In the genomic region with DNA sequence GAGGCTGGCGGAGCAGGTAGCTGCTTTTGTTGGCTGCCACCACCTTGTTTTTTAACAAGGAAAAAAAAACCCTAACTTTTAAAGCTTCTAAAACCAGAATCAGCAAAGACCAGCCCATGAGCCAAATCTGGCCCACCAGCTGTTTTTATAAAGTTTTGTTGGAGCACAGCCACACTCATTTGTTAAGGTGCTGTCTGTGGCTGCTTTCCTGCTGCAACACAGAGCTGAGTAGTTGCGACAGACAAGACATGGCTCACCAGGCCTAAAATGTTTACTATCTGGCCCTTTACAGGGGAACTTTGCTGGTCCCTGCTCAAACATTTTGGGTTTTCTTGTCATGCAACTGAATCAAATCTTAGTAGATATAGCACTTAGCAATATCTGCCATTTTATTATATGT, we compare ENCODE assay signal across 26 cellular contexts. TPM values are rescaled to one million over a fixed set of nuclear protein-coding genes. Genes with fewer than 3 reads are reported as not detected.
DNase-seq lines count a peak whose midpoint lies in the region; ATAC-seq and TF ChIP-seq lines count a peak whose summit lies in the region.
"Had no signal": no experiment of that assay in that cellular context is flagged by ENCODE, and none has a peak within 500 bp of the region (broad histone marks: within the 10 kb centered on the region; RNA-seq: fewer than 3 reads in every experiment).

No MANE protein-coding gene starts in this region.

- no peak for TF ChIP-seq CTCF in choroid plexus epithelial cell (conservative IDR thresholded peaks at IDR 0.05; ENCODE audit: low read depth, low read length)
- no peak for TF ChIP-seq CTCF in ovary (IDR thresholded peaks at IDR 0.05)

- no peak for TF ChIP-seq EP300 in ovary (IDR thresholded peaks at IDR 0.05)

- DNase-seq in DMS 273 (lab: John Stamatoyannopoulos, UW; ENCODE audit: unreplicated experiment) = peak; percentile 76
- DNase-seq in DMS 273 treated with DMSO at 0.1 percent for 48 hours (lab: John Stamatoyannopoulos, UW) = no peak
- peak; percentile 27 for DNase-seq in NOMO-1 treated with DMSO at 0.1 percent for 48 hours (lab: John Stamatoyannopoulos, UW; ENCODE audit: unreplicated experiment)
- peak; percentile 64 for DNase-seq in choroid plexus epithelial cell (ENCODE audit: low read depth)
- peak in 3 of 5 donors; percentile 36 to 69 (median 47) for DNase-seq in ovary
- DNase-seq in amygdala (lab: John Stamatoyannopoulos, UW) = no peak
- DNase-seq in DMS79 (lab: John Stamatoyannopoulos, UW) = no peak
- DNase-seq: activated CD4-positive, alpha-beta T cell treated with anti-CD3 and anti-CD28 coated beads for 48 hours; BE2C; brain microvascular endothelial cell; Calu3; colonic mucosa; effector memory CD8-positive, alpha-beta T cell; glutamatergic neuron; KBM-7; NCI-H1092; NCI-H2029 treated with DMSO at 0.1 percent for 48 hours; NCI-H226; NCI-H748 treated with DMSO at 0.1 percent for 48 hours; occipital lobe; Right ventricle myocardium superior; stomach had no signal

- 34 to 96% (median 35%) methylated on average over 2 of the region's 2 CpGs for WGBS in ovary, 3 donors

- H3K27ac ChIP-seq in ovary = peak overlapping the region in 1 of 2 donors; percentile 38
- H3K27ac ChIP-seq: 22Rv1, brain microvascular endothelial cell, colonic mucosa, esophagus muscularis mucosa, stomach, tibial nerve had no signal

- peaks cover 4% of the 10 kb centered on the region for H3K4me1 ChIP-seq in ovary (ENCODE audit: insufficient read depth)
- H3K4me1 ChIP-seq: BE2C, colonic mucosa, esophagus muscularis mucosa, tibial nerve had no signal

- H3K4me3 ChIP-seq in choroid plexus epithelial cell (ENCODE audit: low read depth, low read length) (no peak overlapping the region), ovary (no peak overlapping the region)
- H3K4me3 ChIP-seq: colonic mucosa, esophagus muscularis mucosa, stomach, tibial nerve had no signal

- ATAC-seq in GM18519 (IDR thresholded peaks at IDR 0.05; ENCODE audit: low FRiP score, unreplicated experiment) = no peak
- ATAC-seq: effector memory CD8-positive, alpha-beta T cell had no signal

- TF ChIP-seq POLR2A in ovary (IDR thresholded peaks at IDR 0.05) = no peak

- H3K27me3 ChIP-seq in ovary = no peaks in the 10 kb centered on the region
- H3K27me3 ChIP-seq: BE2C, brain microvascular endothelial cell, colonic mucosa, esophagus muscularis mucosa, stomach, tibial nerve had no signal

- intact Hi-C loops in ovary (cut with DNase I) = no loop called here

- H3K9me3 ChIP-seq in ovary = no peaks in the 10 kb centered on the region
- H3K9me3 ChIP-seq: BE2C, colonic mucosa, esophagus muscularis mucosa, stomach, tibial nerve had no signal

- no peaks in the 10 kb centered on the region for H3K36me3 ChIP-seq in ovary
- H3K36me3 ChIP-seq: BE2C, brain microvascular endothelial cell, colonic mucosa, esophagus muscularis mucosa, stomach, tibial nerve had no signal

RNA-seq across cellular contexts. Expression of gene EFCAB12, which starts 18.9 kb away (rescaled TPM):
- 1 to 10 TPM in 6 of 7 donors, under 1 TPM in 1; 0.94 to 8.4 (median 1.7) TPM for total RNA-seq in ovary
- polyA plus RNA-seq in ovary = under 1 TPM; 0.53 to 0.67 TPM
- total RNA-seq: Right ventricle myocardium superior had no signal

RNA-seq across cellular contexts. Expression of gene MBD4, which starts 30.2 kb away (rescaled TPM):
- total RNA-seq in ovary = 10 to 100 TPM; 26.8 to 60.0 (median 29.4) TPM
- 10 to 100 TPM; 19.5 to 28.0 TPM for polyA plus RNA-seq in ovary

RNA-seq across cellular contexts. Expression of gene IFT122, which starts 30.5 kb away (rescaled TPM):
- total RNA-seq in ovary = 10 to 100 TPM; 27.7 to 58.1 (median 46.7) TPM
- polyA plus RNA-seq in ovary = 10 to 100 TPM; 20.8 to 32.6 TPM

Comparison
In these comparisons a context has a peak if more than half of its experiments do, and no peak if none do; other contexts are left out.
1. DNase-seq: peak in DMS 273 (single experiment), NOMO-1 treated with DMSO at 0.1 percent for 48 hours (single experiment), choroid plexus epithelial cell (single experiment) and ovary (3 of 5); none in DMS 273 treated with DMSO at 0.1 percent for 48 hours (single experiment), amygdala (0 of 56) and DMS79 (single experiment).